1 cellular context compared by ENCODE assay signal in the genomic region with DNA sequence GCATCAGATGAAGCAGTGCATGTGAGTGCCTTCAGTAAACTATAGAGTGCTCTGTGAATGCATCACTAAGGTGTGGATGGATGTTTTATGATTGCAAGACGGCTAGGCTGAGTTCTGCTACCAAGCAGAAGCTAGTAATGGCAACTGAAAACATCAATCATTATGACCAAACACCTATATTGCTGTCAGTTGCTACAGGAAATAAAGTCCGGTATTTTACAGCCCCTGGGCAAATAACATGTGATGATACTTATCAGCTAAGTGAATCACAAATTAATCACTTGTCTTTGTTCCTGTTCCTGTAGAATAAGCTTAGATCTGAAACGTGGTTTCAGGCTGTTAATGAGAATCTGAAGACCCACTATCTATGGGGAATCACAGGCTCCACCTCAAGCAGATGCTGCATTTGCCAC.
TF ChIP-seq lines count a peak whose summit lies in the region.

No MANE protein-coding gene starts in this region.

TF ChIP-seq in K562, 482 proteins besides CTCF, POLR2A, EP300 and RAD21 (continued from another document):
- TF ChIP-seq POLR3G (IDR thresholded peaks at IDR 0.05; ENCODE audit: extremely low read depth, insufficient read length, insufficient replicate concordance) (no peak), SP2 (IDR thresholded peaks at IDR 0.05; ENCODE audit: extremely low read depth, low read depth, low read length, poor library complexity, severe bottlenecking) (no peak), ZBTB1 (CRISPR knock-in tag; IDR thresholded peaks at IDR 0.05; ENCODE audit: borderline replicate concordance, low read depth) (no peak), ZNF282 (CRISPR knock-in tag; IDR thresholded peaks at IDR 0.05) (no peak), PML (IDR thresholded peaks at IDR 0.05; ENCODE audit: low read length) (no peak), ZFX (CRISPR knock-in tag; IDR thresholded peaks at IDR 0.05) (no peak), DDX20 (tag; IDR thresholded peaks at IDR 0.05; ENCODE audit: low read depth) (no peak), SAFB2 (IDR thresholded peaks at IDR 0.05; ENCODE audit: borderline replicate concordance, low read depth, low read length, severe bottlenecking) (no peak), CC2D1A (IDR thresholded peaks at IDR 0.05) (no peak), CBX5 (IDR thresholded peaks at IDR 0.05; ENCODE audit: borderline replicate concordance, low read depth) (no peak), RCOR1 (IDR thresholded peaks at IDR 0.05; ENCODE audit: borderline replicate concordance in 1 of 2, low read depth in 2 of 2, low read length in 2 of 2) (no peak), PCBP2 (IDR thresholded peaks at IDR 0.05; ENCODE audit: low read depth, low read length, poor library complexity, severe bottlenecking) (no peak)
- TF ChIP-seq, protein P1, sequence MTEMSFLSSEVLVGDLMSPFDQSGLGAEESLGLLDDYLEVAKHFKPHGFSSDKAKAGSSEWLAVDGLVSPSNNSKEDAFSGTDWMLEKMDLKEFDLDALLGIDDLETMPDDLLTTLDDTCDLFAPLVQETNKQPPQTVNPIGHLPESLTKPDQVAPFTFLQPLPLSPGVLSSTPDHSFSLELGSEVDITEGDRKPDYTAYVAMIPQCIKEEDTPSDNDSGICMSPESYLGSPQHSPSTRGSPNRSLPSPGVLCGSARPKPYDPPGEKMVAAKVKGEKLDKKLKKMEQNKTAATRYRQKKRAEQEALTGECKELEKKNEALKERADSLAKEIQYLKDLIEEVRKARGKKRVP (CRISPR knock-in tag; IDR thresholded peaks at IDR 0.05): no peak
- TF ChIP-seq, protein P2, sequence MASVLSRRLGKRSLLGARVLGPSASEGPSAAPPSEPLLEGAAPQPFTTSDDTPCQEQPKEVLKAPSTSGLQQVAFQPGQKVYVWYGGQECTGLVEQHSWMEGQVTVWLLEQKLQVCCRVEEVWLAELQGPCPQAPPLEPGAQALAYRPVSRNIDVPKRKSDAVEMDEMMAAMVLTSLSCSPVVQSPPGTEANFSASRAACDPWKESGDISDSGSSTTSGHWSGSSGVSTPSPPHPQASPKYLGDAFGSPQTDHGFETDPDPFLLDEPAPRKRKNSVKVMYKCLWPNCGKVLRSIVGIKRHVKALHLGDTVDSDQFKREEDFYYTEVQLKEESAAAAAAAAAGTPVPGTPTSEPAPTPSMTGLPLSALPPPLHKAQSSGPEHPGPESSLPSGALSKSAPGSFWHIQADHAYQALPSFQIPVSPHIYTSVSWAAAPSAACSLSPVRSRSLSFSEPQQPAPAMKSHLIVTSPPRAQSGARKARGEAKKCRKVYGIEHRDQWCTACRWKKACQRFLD (CRISPR knock-in tag; IDR thresholded peaks at IDR 0.05): no peak
- TF ChIP-seq, protein P3, sequence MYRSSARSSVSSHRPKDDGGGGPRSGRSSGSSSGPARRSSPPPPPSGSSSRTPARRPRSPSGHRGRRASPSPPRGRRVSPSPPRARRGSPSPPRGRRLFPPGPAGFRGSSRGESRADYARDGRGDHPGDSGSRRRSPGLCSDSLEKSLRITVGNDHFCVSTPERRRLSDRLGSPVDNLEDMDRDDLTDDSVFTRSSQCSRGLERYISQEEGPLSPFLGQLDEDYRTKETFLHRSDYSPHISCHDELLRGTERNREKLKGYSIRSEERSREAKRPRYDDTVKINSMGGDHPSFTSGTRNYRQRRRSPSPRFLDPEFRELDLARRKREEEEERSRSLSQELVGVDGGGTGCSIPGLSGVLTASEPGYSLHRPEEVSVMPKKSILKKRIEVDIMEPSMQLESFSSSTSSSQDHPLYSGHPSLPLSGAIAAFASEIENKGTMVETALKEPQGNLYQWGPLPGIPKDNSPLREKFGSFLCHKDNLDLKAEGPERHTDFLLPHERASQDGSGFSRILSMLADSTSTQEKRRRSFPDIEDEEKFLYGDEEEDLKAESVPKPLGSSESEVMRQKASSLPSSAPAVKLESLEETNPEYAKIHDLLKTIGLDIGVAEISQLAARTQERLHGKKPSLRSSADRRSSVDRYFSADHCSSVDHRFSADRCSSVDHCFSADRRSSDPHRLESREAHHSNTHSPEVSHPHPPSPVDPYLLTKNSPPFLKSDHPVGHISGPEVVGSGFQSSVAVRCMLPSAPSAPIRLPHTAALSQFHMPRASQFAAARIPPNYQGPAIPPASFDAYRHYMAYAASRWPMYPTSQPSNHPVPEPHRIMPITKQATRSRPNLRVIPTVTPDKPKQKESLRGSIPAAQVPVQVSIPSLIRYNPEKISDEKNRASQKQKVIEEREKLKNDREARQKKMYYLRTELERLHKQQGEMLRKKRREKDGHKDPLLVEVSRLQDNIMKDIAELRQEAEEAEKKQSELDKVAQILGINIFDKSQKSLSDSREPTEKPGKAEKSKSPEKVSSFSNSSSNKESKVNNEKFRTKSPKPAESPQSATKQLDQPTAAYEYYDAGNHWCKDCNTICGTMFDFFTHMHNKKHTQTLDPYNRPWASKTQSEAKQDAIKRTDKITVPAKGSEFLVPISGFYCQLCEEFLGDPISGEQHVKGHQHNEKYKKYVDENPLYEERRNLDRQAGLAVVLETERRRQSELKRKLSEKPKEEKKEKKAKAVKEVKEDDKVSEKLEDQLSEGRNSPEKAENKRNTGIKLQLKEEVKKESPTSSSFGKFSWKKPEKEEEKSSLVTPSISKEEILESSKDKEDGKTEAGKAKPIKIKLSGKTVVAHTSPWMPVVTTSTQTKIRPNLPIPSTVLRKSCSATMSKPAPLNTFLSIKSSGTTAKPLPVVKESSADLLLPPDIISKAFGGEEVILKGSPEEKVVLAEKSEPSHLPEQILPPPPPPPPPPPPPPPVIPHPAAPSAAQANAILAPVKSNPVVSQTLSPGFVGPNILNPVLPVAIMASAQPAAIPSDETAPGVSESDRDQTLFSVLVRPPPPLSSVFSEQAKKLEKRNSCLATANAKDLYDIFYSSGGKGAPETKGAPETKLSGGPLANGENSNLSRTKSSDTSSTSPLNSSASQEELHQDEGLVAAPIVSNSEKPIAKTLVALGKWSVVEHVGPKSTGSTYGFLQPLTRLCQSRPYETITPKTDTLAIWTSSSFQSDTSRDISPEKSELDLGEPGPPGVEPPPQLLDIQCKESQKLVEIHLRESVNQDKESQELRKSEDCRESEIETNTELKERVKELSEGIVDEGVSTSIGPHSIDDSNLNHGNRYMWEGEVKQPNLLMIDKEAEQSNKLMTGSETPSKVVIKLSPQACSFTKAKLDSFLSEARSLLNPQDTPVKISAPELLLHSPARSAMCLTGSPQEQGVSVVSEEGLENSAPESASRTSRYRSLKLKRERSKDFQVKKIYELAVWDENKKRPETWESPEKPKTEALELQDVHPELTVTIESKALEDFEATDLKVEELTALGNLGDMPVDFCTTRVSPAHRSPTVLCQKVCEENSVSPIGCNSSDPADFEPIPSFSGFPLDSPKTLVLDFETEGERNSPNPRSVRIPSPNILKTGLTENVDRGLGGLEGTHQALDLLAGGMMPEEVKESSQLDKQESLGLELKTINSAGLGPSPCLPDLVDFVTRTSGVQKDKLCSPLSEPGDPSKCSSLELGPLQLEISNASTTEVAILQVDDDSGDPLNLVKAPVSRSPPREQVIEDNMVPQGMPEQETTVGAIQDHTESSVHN (IDR thresholded peaks at IDR 0.05; ENCODE audit: borderline replicate concordance in 1 of 2, low read depth in 1 of 2): no peak
- TF ChIP-seq, protein P4, sequence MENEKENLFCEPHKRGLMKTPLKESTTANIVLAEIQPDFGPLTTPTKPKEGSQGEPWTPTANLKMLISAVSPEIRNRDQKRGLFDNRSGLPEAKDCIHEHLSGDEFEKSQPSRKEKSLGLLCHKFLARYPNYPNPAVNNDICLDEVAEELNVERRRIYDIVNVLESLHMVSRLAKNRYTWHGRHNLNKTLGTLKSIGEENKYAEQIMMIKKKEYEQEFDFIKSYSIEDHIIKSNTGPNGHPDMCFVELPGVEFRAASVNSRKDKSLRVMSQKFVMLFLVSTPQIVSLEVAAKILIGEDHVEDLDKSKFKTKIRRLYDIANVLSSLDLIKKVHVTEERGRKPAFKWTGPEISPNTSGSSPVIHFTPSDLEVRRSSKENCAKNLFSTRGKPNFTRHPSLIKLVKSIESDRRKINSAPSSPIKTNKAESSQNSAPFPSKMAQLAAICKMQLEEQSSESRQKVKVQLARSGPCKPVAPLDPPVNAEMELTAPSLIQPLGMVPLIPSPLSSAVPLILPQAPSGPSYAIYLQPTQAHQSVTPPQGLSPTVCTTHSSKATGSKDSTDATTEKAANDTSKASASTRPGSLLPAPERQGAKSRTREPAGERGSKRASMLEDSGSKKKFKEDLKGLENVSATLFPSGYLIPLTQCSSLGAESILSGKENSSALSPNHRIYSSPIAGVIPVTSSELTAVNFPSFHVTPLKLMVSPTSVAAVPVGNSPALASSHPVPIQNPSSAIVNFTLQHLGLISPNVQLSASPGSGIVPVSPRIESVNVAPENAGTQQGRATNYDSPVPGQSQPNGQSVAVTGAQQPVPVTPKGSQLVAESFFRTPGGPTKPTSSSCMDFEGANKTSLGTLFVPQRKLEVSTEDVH (IDR thresholded peaks at IDR 0.05; ENCODE audit: low read depth, partially characterized antibody): no peak
